Comparison of ENCODE assay signal across 8 cellular contexts in the genomic region with DNA sequence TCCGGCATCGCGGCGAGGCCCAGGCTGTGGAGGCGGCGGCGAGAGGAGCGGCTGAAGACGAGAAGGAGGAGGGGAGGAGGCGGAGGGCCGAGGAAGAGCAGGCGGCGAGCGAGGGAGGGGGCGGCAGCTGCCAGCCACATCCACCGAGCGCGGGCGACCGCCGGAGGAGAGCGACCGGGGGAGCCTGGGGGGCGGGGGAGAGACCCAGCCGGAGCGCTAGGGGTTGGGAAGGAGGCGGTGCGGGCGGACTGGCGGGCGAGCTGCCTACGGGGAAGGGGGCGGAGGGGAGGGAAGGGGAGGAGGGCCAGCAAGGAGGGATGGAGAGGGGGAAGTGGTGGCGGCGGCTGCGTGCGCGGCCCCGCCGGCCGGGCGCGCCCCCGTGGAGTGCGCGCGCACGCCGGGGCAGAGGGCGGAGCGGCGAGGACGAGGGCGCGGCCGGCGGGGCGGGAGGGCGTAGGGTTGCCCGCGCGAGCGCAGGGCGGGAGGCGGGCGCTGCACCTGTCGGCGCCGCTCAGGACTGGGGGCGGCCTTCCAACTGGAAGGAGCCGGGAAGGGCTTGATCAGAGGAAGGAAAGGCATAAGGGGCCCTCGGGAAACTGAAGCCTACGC. TPM values are rescaled to one million over a fixed set of nuclear protein-coding genes. Genes with fewer than 3 reads are reported as not detected.
DNase-seq lines count a peak whose midpoint lies in the region; ATAC-seq and TF ChIP-seq lines count a peak whose summit lies in the region.
"Not testable (repeated sequence)": the region's sequence is repeated elsewhere in the genome, so short reads cannot be mapped to it uniquely, and the experiment has no call there.

No MANE protein-coding gene starts in this region.

- not testable (repeated sequence) for H3K27me3 ChIP-seq in liver (ENCODE audit: control insufficient read depth in 4 of 4, insufficient read depth in 4 of 4, low read length in 3 of 4)

- not testable (repeated sequence) for TF ChIP-seq CTCF in liver (IDR thresholded peaks at IDR 0.05; ENCODE audit: low read depth, low read length, missing input control)

- not testable (repeated sequence) for H3K4me1 ChIP-seq in liver (ENCODE audit: control insufficient read depth in 4 of 4, insufficient read depth in 4 of 4, low read length in 3 of 4)

- not testable (repeated sequence) for H3K27ac ChIP-seq in liver (ENCODE audit: low read depth in 1 of 2, low read length in 2 of 2)

- not testable (repeated sequence) for H3K36me3 ChIP-seq in liver (ENCODE audit: control insufficient read depth in 4 of 4, insufficient read depth in 3 of 4, low read depth in 1 of 4, low read length in 3 of 4)

- under 1% methylated on average over 51 of the region's 73 CpGs for WGBS in liver

- DNase-seq in C1 segment of cervical spinal cord (lab: John Stamatoyannopoulos, UW), result peak; percentile 21 to 89 (median 79)
- DNase-seq in NCI-H774 (lab: John Stamatoyannopoulos, UW), result peak; percentile 94
- peak; percentile 77 to 80 for DNase-seq in activated CD4-positive, alpha-beta T cell treated with anti-CD3 and anti-CD28 coated beads, Interleukin-2, amount 50 U/mL, for 48 hours
- DNase-seq in dermis blood vessel endothelial cell, result peak; percentile 80
- peak; percentile 68 to 73 for DNase-seq in stimulated activated CD4-positive, alpha-beta T cell treated with anti-CD3 and anti-CD28 coated beads, Interleukin-2, amount 100 ng/mL, for 48 hours

- TF ChIP-seq RAD21 in liver (IDR thresholded peaks at IDR 0.05), result not testable (repeated sequence)

- H3K9ac ChIP-seq in liver (ENCODE audit: low read depth in 1 of 2, low read length in 2 of 2), result not testable (repeated sequence)

- peak overlapping the region in 2 of 3 donors; percentile 40 to 46 for H3K4me3 ChIP-seq in liver (ENCODE audit: low read depth in 1 of 3, low read length in 3 of 3)

- ATAC-seq in GM19397 (IDR thresholded peaks at IDR 0.05; ENCODE audit: unreplicated experiment), result peak; percentile 84
- ATAC-seq in HG03520 (IDR thresholded peaks at IDR 0.05; ENCODE audit: unreplicated experiment), result peak; percentile 73

- not testable (repeated sequence) for H3K9me3 ChIP-seq in liver (ENCODE audit: control insufficient read depth in 4 of 4, low read length in 3 of 4)

RNA-seq across cellular contexts. Expression of a gene that starts 39.9 kb away (rescaled TPM):
- total RNA-seq in dermis blood vessel endothelial cell, result 37.8 and 39.6 TPM in 2 replicates
- 10 to 100 TPM; 16.9 to 19.5 TPM for total RNA-seq in liver
- 10 to 100 TPM; 18.5 to 22.2 TPM for polyA plus RNA-seq in liver
